In genomic region chr6:32202186-32202585, GRCh38 we compare ENCODE assay signal across 22 cellular contexts.
"Had no signal": no experiment of that assay in that cellular context is flagged by ENCODE, and none has a peak within 500 bp of the region (broad histone marks: within the 10 kb centered on the region; RNA-seq: fewer than 3 reads in every experiment).

No MANE protein-coding gene starts in this region.

- H3K4me3 ChIP-seq: colonic mucosa, left ventricle myocardium inferior, lower lobe of right lung, right atrium auricular region, stomach, thoracic aorta had no signal

- ATAC-seq: foreskin keratinocyte, left cardiac atrium, lower lobe of right lung had no signal

- H3K4me1 Mint-ChIP-seq: endodermal cell had no signal

- H3K36me3 Mint-ChIP-seq: memory B cell, mesothelial cell of epicardium had no signal

- DNase-seq: colonic mucosa; dermis blood vessel endothelial cell; effector CD4-positive, alpha-beta T cell; endodermal cell; erythroblast; foreskin keratinocyte; immature natural killer cell; left cardiac atrium; left ventricle myocardium inferior; lower lobe of right lung; small intestine; stimulated activated CD4-positive, alpha-beta T cell treated with anti-CD3 and anti-CD28 coated beads, Interleukin-12 subunit alpha, Interleukin-12 subunit beta, amount 100 ng/mL, for 4 hours; stimulated activated naive CD4-positive, alpha-beta T cell; stomach; substantia nigra; trophoblast cell had no signal

- H3K27me3 Mint-ChIP-seq: memory B cell had no signal

- H3K36me3 ChIP-seq: colonic mucosa, neutrophil, right atrium auricular region, stomach, thoracic aorta had no signal

- H3K27ac ChIP-seq: colonic mucosa, foreskin keratinocyte, left ventricle myocardium inferior, lower lobe of right lung, neutrophil, right atrium auricular region, stomach, thoracic aorta had no signal

- H3K9me3 ChIP-seq: colonic mucosa, left ventricle myocardium inferior, lower lobe of right lung, neutrophil, right atrium auricular region, stomach, thoracic aorta had no signal

- H3K27ac Mint-ChIP-seq: endodermal cell, immature natural killer cell, memory B cell, mesothelial cell of epicardium had no signal

- H3K9me3 Mint-ChIP-seq: immature natural killer cell, memory B cell, nephron had no signal

- H3K4me3 Mint-ChIP-seq: endodermal cell, immature natural killer cell, memory B cell, mesothelial cell of epicardium, nephron had no signal
